In the genomic region with DNA sequence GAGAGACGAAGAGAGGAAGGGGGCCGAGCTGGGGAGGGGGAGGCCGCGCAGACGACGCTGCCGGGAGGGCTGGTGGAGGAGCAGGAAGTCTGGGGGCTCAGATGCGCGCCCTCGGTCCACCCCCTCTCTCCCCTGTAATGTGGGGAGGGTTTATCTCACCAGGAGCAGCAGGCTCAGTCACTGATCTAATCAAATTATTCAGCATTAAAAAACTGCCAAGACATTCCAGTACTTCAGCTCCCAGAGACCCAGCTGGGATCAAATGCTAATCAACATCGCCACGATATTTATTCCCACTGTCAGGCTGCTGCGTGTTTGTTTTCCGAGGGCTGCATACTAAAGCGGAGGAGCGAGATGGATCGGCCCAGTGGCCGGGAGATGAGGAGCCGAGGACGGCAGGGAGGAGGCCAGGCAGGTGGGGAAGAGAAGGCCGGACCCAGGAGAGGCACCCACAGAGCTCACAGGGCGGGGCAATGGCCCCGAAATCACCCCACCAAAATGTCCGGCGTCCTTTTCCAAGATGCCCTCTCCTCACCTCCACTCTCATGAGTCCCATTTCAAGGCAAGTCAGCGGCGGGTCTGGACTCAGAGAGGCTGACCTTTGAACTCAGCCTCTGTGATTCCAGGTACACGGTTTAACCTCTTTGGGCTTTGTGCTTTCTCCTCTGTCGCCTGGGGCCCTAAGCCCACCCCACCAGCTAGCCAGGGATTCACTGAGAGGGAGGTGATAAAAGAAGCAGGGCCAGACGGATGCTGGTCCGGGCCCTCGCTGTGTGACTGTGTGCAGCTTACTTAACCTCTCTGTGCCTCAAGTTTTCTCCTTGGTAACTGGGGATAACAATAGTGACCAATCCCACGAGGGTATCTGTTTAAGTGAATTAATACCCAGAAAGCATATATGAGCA, we compare ENCODE assay signal across 3 cellular contexts.
TF ChIP-seq lines count a peak whose summit lies in the region.

No MANE protein-coding gene starts in this region.

TF ChIP-seq in IMR-90, 13 proteins besides CTCF, POLR2A, EP300 and RAD21:
- no peak for TF ChIP-seq CHD1 (IDR thresholded peaks at IDR 0.05; ENCODE audit: low read depth, low read length)

TF ChIP-seq in H1, 55 proteins besides CTCF, POLR2A, EP300 and RAD21:
- TF ChIP-seq KDM4A (IDR thresholded peaks at IDR 0.05; ENCODE audit: low read depth, low read length, severe bottlenecking) (peak; percentile 33), HDAC2 (IDR thresholded peaks at IDR 0.05; ENCODE audit: borderline replicate concordance in 1 of 2, low read depth in 2 of 2, low read length in 2 of 2) (peak in 1 of 2 experiments; percentile 89; a peak in 1 of 4 replicates), BACH1 (IDR thresholded peaks at IDR 0.05; ENCODE audit: low read length) (no peak), MAX (IDR thresholded peaks at IDR 0.05) (peak; percentile 11; the same call in 1 of the 2 replicates), CEBPB (IDR thresholded peaks at IDR 0.05; ENCODE audit: low read depth, low read length) (no peak), KDM1A (IDR thresholded peaks at IDR 0.05; ENCODE audit: borderline replicate concordance, low read length) (peak; percentile 98)

TF ChIP-seq in GM12891, 5 proteins besides CTCF, POLR2A, EP300 and RAD21:
- no peak for TF ChIP-seq POLR2AphosphoS5 (IDR thresholded peaks at IDR 0.05; ENCODE audit: low read depth, low read length)
- TF ChIP-seq POU2F2 (IDR thresholded peaks at IDR 0.05; ENCODE audit: low read depth, low read length), result no peak
- TF ChIP-seq PAX5 (IDR thresholded peaks at IDR 0.05; ENCODE audit: insufficient read depth, low read length, severe bottlenecking), result no peak
- no peak for TF ChIP-seq SPI1 (IDR thresholded peaks at IDR 0.05; ENCODE audit: low read depth, low read length)
- TF ChIP-seq TAF1 (IDR thresholded peaks at IDR 0.05; ENCODE audit: low read depth, low read length), result no peak
